Comparison of ENCODE assay signal across 8 cellular contexts in the genomic region with DNA sequence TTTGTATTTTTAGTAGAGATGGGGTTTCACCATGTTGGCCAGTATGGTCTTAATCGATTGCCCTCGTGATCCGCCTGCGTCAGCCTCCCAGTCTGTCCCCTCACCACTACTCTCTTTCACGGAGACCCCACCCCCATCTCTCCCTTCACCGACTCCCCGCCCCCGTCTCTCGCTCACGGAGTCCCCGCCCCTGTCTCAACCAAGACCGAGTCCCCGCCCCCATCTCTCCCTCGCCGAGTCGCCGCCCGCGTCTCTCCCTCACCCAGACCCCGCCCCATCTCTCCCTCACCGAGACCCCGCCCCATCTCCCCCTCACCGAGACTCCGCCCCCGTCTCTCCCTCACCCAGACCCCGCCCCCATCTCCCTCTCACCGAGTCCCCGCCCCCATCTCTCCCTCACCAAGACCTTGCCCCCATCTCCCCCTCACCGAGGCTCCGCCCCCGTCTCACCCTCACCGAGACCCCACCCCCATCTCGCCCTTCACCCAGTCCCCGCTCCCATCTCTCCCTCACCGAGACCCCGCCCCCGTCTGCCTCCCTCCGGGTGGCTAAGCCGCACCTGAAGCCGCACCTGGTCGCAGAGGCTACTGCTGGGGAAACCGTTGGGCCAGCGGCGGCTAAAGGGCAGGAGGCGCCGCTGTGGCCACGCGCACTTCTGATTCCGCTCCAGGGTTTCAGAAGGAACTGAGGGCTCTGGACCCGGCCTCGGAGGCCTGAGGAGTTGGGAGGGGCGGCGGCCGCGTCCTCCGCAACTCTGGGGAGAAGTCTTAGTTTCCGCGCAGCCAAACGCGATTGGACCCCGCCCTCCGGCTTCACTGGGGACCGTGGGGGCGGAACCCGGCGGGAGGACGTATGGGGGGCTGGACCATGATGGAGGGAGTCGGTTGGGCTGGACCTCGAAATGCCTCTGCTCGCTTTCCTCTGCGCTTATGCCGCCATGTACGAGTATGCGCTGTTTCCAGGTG. TPM values are rescaled to one million over a fixed set of nuclear protein-coding genes. Genes with fewer than 3 reads are reported as not detected.
DNase-seq lines count a peak whose midpoint lies in the region; ATAC-seq, FAIRE-seq and TF ChIP-seq lines count a peak whose summit lies in the region.

No MANE protein-coding gene starts in this region.

- no peak for TF ChIP-seq CTCF in kidney (IDR thresholded peaks at IDR 0.05; ENCODE audit: borderline replicate concordance, extremely low read depth, insufficient read depth)

- no peaks in the 10 kb centered on the region for H3K36me3 ChIP-seq in kidney (ENCODE audit: control insufficient read depth in 1 of 2, insufficient read depth in 2 of 2, low read length in 2 of 2)

- H3K9me3 ChIP-seq in kidney (ENCODE audit: control insufficient read depth in 1 of 2, low read length in 2 of 2) = no peaks in the 10 kb centered on the region

- peak; percentile 88 for DNase-seq in NCI-H345 treated with DMSO at 0.1 percent for 48 hours (lab: John Stamatoyannopoulos, UW; ENCODE audit: unreplicated experiment)
- DNase-seq in activated CD4-positive, alpha-beta T cell treated with anti-CD3 and anti-CD28 coated beads for 1 hour = peak; percentile 95
- DNase-seq in cerebellum (ENCODE audit: low spot score) = peak; percentile 96
- DNase-seq in kidney = peak; percentile 99
- peak; percentile 89 to 94 for DNase-seq in stimulated activated CD4-positive, alpha-beta T cell treated with anti-CD3 and anti-CD28 coated beads, Interleukin-15, amount 100 ng/mL, for 1 hour (ENCODE audit: low read depth in 1 of 2, low spot score in 1 of 2)

- peak overlapping the region; percentile 65 to 78 for H3K9ac ChIP-seq in kidney (ENCODE audit: low read length in 2 of 2)

- intact Hi-C loops in kidney (cut with DNase I) = loop anchor here (10.0 kb wide), 1 partner anchor 161 kb away; the partner anchor contains the start of gene ZNF561

- FAIRE-seq in A204.1 (lab: Jason Lieb, UNC) = peak; percentile 62
- no peak for FAIRE-seq in kidney (lab: Jason Lieb, UNC)

- H3K27ac ChIP-seq in kidney (ENCODE audit: low read depth in 2 of 2, low read length in 2 of 2) = peak overlapping the region; percentile 98

- H3K4me3 ChIP-seq in kidney (ENCODE audit: low read length in 2 of 2) = peak overlapping the region; percentile 68 to 72

- ATAC-seq in GM18867 (IDR thresholded peaks at IDR 0.05; ENCODE audit: unreplicated experiment) (peak; percentile 69), HG03108 (IDR thresholded peaks at IDR 0.05; ENCODE audit: unreplicated experiment) (peak; percentile 70)

- peaks cover 3 to 5% of the 10 kb centered on the region in 2 donors for H3K4me1 ChIP-seq in kidney (ENCODE audit: control insufficient read depth in 1 of 2, insufficient read depth in 1 of 2, low read depth in 1 of 2, low read length in 2 of 2)

RNA-seq across cellular contexts. Expression of gene ZNF846, which starts 17.1 kb away (rescaled TPM):
- total RNA-seq in cerebellum = 41.1 TPM
- 17.7 TPM for total RNA-seq in kidney
- polyA plus RNA-seq in kidney (ENCODE audit: insufficient read depth, low read depth, low replicate concordance) = 5.8 TPM

RNA-seq across cellular contexts. Expression of gene FBXL12, which starts 33.2 kb away (rescaled TPM):
- 12.0 TPM for total RNA-seq in cerebellum
- 22.2 TPM for total RNA-seq in kidney
- polyA plus RNA-seq in kidney (ENCODE audit: insufficient read depth, low read depth, low replicate concordance) = 12.7 TPM

RNA-seq across cellular contexts. Expression of gene UBL5, which starts 42.1 kb away (rescaled TPM):
- total RNA-seq in cerebellum = 76.4 TPM
- 322 TPM for total RNA-seq in kidney
- polyA plus RNA-seq in kidney (ENCODE audit: insufficient read depth, low read depth, low replicate concordance) = 968 TPM

RNA-seq across cellular contexts. Expression of gene PIN1, which starts 49.5 kb away (rescaled TPM):
- total RNA-seq in cerebellum = 50.4 TPM
- 57.7 TPM for total RNA-seq in kidney
- 143 TPM for polyA plus RNA-seq in kidney (ENCODE audit: insufficient read depth, low read depth, low replicate concordance)

Comparison
In these comparisons a context has a peak if more than half of its experiments do, and no peak if none do; other contexts are left out.
1. Peak in every context shown above with its lines: DNase-seq, ATAC-seq, H3K4me3 ChIP-seq and H3K27ac ChIP-seq.